ENCODE assay signal across 9 cellular contexts in genomic region chr4:155889036-155889793, GRCh38. TPM values are rescaled to one million over a fixed set of nuclear protein-coding genes. Genes with fewer than 3 reads are reported as not detected.
DNase-seq lines count a peak whose midpoint lies in the region; ATAC-seq lines count a peak whose summit lies in the region.
"Had no signal": no experiment of that assay in that cellular context is flagged by ENCODE, and none has a peak within 500 bp of the region (broad histone marks: within the 10 kb centered on the region; RNA-seq: fewer than 3 reads in every experiment).

No MANE protein-coding gene starts in this region.

- no peak overlapping the region for H3K4me3 Mint-ChIP-seq in activated naive CD8-positive, alpha-beta T cell treated with anti-CD3 and anti-CD28 coated beads, Interleukin-2, amount 50 U/mL, for 24 hours

- peak; percentile 22 for DNase-seq in GF-D8 (lab: John Stamatoyannopoulos, UW)
- DNase-seq in NOMO-1 treated with DMSO at 0.1 percent for 48 hours (lab: John Stamatoyannopoulos, UW; ENCODE audit: unreplicated experiment) = peak; percentile 98
- DNase-seq in left ventricle myocardium superior = no peak
- no peak for DNase-seq in activated naive CD8-positive, alpha-beta T cell treated with anti-CD3 and anti-CD28 coated beads, Interleukin-2, amount 50 U/mL, for 24 hours
- no peak for DNase-seq in NCI-H2107 (lab: John Stamatoyannopoulos, UW)
- DNase-seq in NCI-H748 treated with DMSO at 0.1 percent for 48 hours (lab: John Stamatoyannopoulos, UW) = no peak
- no peak for DNase-seq in NCI-H345 (lab: John Stamatoyannopoulos, UW)

- intact Hi-C loops in left ventricle myocardium superior (cut with micrococcal nuclease) = no loop called here

- H3K36me3 Mint-ChIP-seq in activated naive CD8-positive, alpha-beta T cell treated with anti-CD3 and anti-CD28 coated beads, Interleukin-2, amount 50 U/mL, for 24 hours (ENCODE audit: low read depth) = no peaks in the 10 kb centered on the region

- no peak overlapping the region for H3K27ac Mint-ChIP-seq in activated naive CD8-positive, alpha-beta T cell treated with anti-CD3 and anti-CD28 coated beads, Interleukin-2, amount 50 U/mL, for 24 hours

- ATAC-seq in HG02571 (IDR thresholded peaks at IDR 0.05; ENCODE audit: unreplicated experiment) (peak; percentile 87), left ventricle myocardium superior (peak; percentile 76)
- no peak for ATAC-seq in activated naive CD8-positive, alpha-beta T cell treated with anti-CD3 and anti-CD28 coated beads, Interleukin-2, amount 50 U/mL, for 24 hours

- no peaks in the 10 kb centered on the region for H3K4me1 Mint-ChIP-seq in activated naive CD8-positive, alpha-beta T cell treated with anti-CD3 and anti-CD28 coated beads, Interleukin-2, amount 50 U/mL, for 24 hours

- peaks cover 6% of the 10 kb centered on the region for H3K27me3 Mint-ChIP-seq in activated naive CD8-positive, alpha-beta T cell treated with anti-CD3 and anti-CD28 coated beads, Interleukin-2, amount 50 U/mL, for 24 hours

- H3K9me3 Mint-ChIP-seq in activated naive CD8-positive, alpha-beta T cell treated with anti-CD3 and anti-CD28 coated beads, Interleukin-2, amount 50 U/mL, for 24 hours = no peaks in the 10 kb centered on the region

RNA-seq across cellular contexts. Expression of gene TDO2, which starts 14.3 kb away (rescaled TPM):
- not detected for total RNA-seq in left ventricle myocardium superior
- total RNA-seq: activated CD8-positive, alpha-beta memory T cell treated with anti-CD3 and anti-CD28 coated beads for 36 hours had no signal

RNA-seq across cellular contexts. Expression of gene ASIC5, which starts 23.1 kb away (rescaled TPM):
- not detected for total RNA-seq in left ventricle myocardium superior
- total RNA-seq: activated CD8-positive, alpha-beta memory T cell treated with anti-CD3 and anti-CD28 coated beads for 36 hours had no signal

Comparison
In these comparisons a context has a peak if more than half of its experiments do, and no peak if none do; other contexts are left out.
1. DNase-seq: peak in GF-D8 (single experiment) and NOMO-1 treated with DMSO at 0.1 percent for 48 hours (single experiment); none in left ventricle myocardium superior (single experiment), activated naive CD8-positive, alpha-beta T cell treated with anti-CD3 and anti-CD28 coated beads, Interleukin-2, amount 50 U/mL, for 24 hours (single experiment), NCI-H2107 (single experiment), NCI-H748 treated with DMSO at 0.1 percent for 48 hours (single experiment) and NCI-H345 (single experiment).